Comparison of ENCODE assay signal across 13 cellular contexts in the genomic region with DNA sequence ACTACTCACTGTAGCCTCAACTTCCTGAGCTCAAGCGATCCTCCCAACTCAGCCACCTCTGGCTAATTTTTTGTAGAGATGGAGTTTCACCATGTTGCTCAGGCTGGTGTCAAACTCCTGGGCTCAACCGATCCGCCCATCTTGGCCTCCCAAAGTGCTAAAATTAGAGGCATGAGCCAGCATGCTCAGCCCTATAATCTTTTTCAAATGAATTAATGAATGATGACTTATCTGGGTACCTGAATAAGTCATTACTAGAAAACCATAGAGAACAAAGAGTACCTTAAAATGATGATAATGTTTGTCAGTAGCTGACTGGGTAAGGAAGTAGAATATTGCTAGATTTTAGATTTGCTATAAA. TPM values are rescaled to one million over a fixed set of nuclear protein-coding genes. Genes with fewer than 3 reads are reported as not detected.
A peak's percentile ranks its signal among the peaks of the same experiment; 100 is the strongest.
DNase-seq lines count a peak whose midpoint lies in the region; ATAC-seq and TF ChIP-seq lines count a peak whose summit lies in the region.
"Had no signal": no experiment of that assay in that cellular context is flagged by ENCODE, and none has a peak within 500 bp of the region (broad histone marks: within the 10 kb centered on the region; RNA-seq: fewer than 3 reads in every experiment).

No MANE protein-coding gene starts in this region.

- peaks cover 62% of the 10 kb centered on the region for H3K36me3 Mint-ChIP-seq in activated T-helper 2 cell treated with anti-CD3 and anti-CD28 coated beads, Interferon-gamma antibody, Interleukin-2, Interleukin-4, amounts not matched to agents 10 μg/mL and 5 μg/mL and 100 μg/mL, durations not matched to agents 14 hours and 24 hours and 36 hours (ENCODE audit: low read depth)
- H3K36me3 Mint-ChIP-seq in naive thymus-derived CD4-positive, alpha-beta T cell = peaks cover 4 to 23% (median 14%) of the 10 kb centered on the region in 5 donors
- H3K36me3 Mint-ChIP-seq: neural progenitor cell, type B pancreatic cell had no signal

- no peaks in the 10 kb centered on the region for H3K9me3 ChIP-seq in naive thymus-derived CD4-positive, alpha-beta T cell (ENCODE audit: control insufficient read depth in 2 of 3, low read length in 3 of 3)

- POLR2A ChIA-PET in naive thymus-derived CD4-positive, alpha-beta T cell (lab: Charles Lee) = interaction anchor here (0.5 to 6.8 kb wide), 4 partner anchors 11 to 144 kb away, joined by 3 to 45 read pairs (median 6); partner anchors contain the start of gene FNBP1

- H3K4me1 Mint-ChIP-seq in activated T-helper 2 cell treated with anti-CD3 and anti-CD28 coated beads, Interferon-gamma antibody, Interleukin-2, Interleukin-4, amounts not matched to agents 10 μg/mL and 5 μg/mL and 100 μg/mL, durations not matched to agents 14 hours and 24 hours and 36 hours (ENCODE audit: low read depth) = peaks cover 83% of the 10 kb centered on the region
- peaks cover 62 to 95% (median 88%) of the 10 kb centered on the region in 7 donors for H3K4me1 Mint-ChIP-seq in naive thymus-derived CD4-positive, alpha-beta T cell
- H3K4me1 Mint-ChIP-seq: endodermal cell, neural progenitor cell had no signal

- H3K4me1 ChIP-seq in naive thymus-derived CD4-positive, alpha-beta T cell (ENCODE audit: control insufficient read depth in 2 of 2, insufficient read depth in 2 of 2, low read length in 2 of 2) = peaks cover 67 to 91% of the 10 kb centered on the region in 2 donors
- H3K4me1 ChIP-seq: neural progenitor cell had no signal

- peaks cover 3% of the 10 kb centered on the region; the same call in 1 of the 2 replicates for H3K36me3 ChIP-seq in GM06990 (ENCODE audit: control insufficient read depth, insufficient read depth, low read length)
- peaks cover 0 to 9% (median 0%) of the 10 kb centered on the region in 3 experiments for H3K36me3 ChIP-seq in naive thymus-derived CD4-positive, alpha-beta T cell (ENCODE audit: control insufficient read depth in 2 of 3, insufficient read depth in 3 of 3, low read length in 3 of 3)
- H3K36me3 ChIP-seq: neural progenitor cell had no signal

- ATAC-seq in HG02610 (IDR thresholded peaks at IDR 0.05; ENCODE audit: unreplicated experiment) = peak; percentile 38
- ATAC-seq in naive thymus-derived CD4-positive, alpha-beta T cell = no peak
- ATAC-seq in HG03139 (IDR thresholded peaks at IDR 0.05; ENCODE audit: unreplicated experiment) = no peak

- DNase-seq in GM06990 (ENCODE audit: extremely low read depth, insufficient read length) = peak; percentile 70
- DNase-seq in activated T-helper 2 cell treated with anti-CD3 and anti-CD28 coated beads, Interferon-gamma antibody, Interleukin-2, Interleukin-4, amounts not matched to agents 10 μg/mL and 5 μg/mL and 100 μg/mL, durations not matched to agents 14 hours and 24 hours and 36 hours (ENCODE audit: low spot score) = no peak
- DNase-seq in naive thymus-derived CD4-positive, alpha-beta T cell = no peak
- DNase-seq in NCI-H526 (lab: John Stamatoyannopoulos, UW) = no peak
- no peak for DNase-seq in cerebellar cortex (ENCODE audit: low spot score)
- DNase-seq in SHP77 treated with DMSO at 0.1 percent for 48 hours (lab: John Stamatoyannopoulos, UW) = no peak
- DNase-seq: endodermal cell, H9, NCI-H1105 treated with DMSO at 0.1 percent for 48 hours had no signal

- H3K4me3 Mint-ChIP-seq in activated T-helper 2 cell treated with anti-CD3 and anti-CD28 coated beads, Interferon-gamma antibody, Interleukin-2, Interleukin-4, amounts not matched to agents 10 μg/mL and 5 μg/mL and 100 μg/mL, durations not matched to agents 14 hours and 24 hours and 36 hours (ENCODE audit: low read depth) = peak overlapping the region; percentile 65
- peak overlapping the region; percentile 58 to 89 (median 74) for H3K4me3 Mint-ChIP-seq in naive thymus-derived CD4-positive, alpha-beta T cell
- H3K4me3 Mint-ChIP-seq: endodermal cell, H9, neural progenitor cell, type B pancreatic cell had no signal

- CTCF ChIA-PET in naive thymus-derived CD4-positive, alpha-beta T cell (lab: Charles Lee) = no interaction called here

- intact Hi-C loops in activated T-helper 2 cell treated with anti-CD3 and anti-CD28 coated beads, Interferon-gamma antibody, Interleukin-2, Interleukin-4, amounts not matched to agents 10 μg/mL and 5 μg/mL and 100 μg/mL, durations not matched to agents 14 hours and 24 hours and 36 hours (cut with micrococcal nuclease) = loop anchor here (1.0 to 2.0 kb wide), 2 partner anchors 13 to 38 kb away; no protein-coding TSS in a partner anchor
- intact Hi-C loops in naive thymus-derived CD4-positive, alpha-beta T cell (cut with micrococcal nuclease) = loop anchor here (1.0 to 2.0 kb wide), 4 partner anchors 8 to 38 kb away; partner anchors contain the start of gene FNBP1 (in 1 of the 2)

- H3K9me3 Mint-ChIP-seq in activated T-helper 2 cell treated with anti-CD3 and anti-CD28 coated beads, Interferon-gamma antibody, Interleukin-2, Interleukin-4, amounts not matched to agents 10 μg/mL and 5 μg/mL and 100 μg/mL, durations not matched to agents 14 hours and 24 hours and 36 hours = no peaks in the 10 kb centered on the region
- peaks cover 0 to 7% (median 0%) of the 10 kb centered on the region in 11 donors for H3K9me3 Mint-ChIP-seq in naive thymus-derived CD4-positive, alpha-beta T cell
- H3K9me3 Mint-ChIP-seq: endodermal cell, H9, neural progenitor cell, type B pancreatic cell had no signal

- peak overlapping the region; percentile 47 for H3K4me3 ChIP-seq in GM06990 (replicated peaks; ENCODE audit: low read depth, low read length)
- H3K4me3 ChIP-seq in naive thymus-derived CD4-positive, alpha-beta T cell (ENCODE audit: low read length) = peak overlapping the region; percentile 21
- H3K4me3 ChIP-seq: neural progenitor cell had no signal

- peak overlapping the region; percentile 63 for H3K27ac ChIP-seq in naive thymus-derived CD4-positive, alpha-beta T cell (ENCODE audit: low read depth, low read length)
- H3K27ac ChIP-seq: neural progenitor cell had no signal

- H3K27me3 ChIP-seq in GM06990 (replicated peaks; ENCODE audit: control insufficient read depth, insufficient read depth, low read length) = no peaks in the 10 kb centered on the region
- H3K27me3 ChIP-seq in naive thymus-derived CD4-positive, alpha-beta T cell (ENCODE audit: control insufficient read depth in 2 of 2, insufficient read depth in 2 of 2, low read length in 2 of 2) = no peaks in the 10 kb centered on the region
- H3K27me3 ChIP-seq: neural progenitor cell had no signal

- TF ChIP-seq CTCF in GM06990 (IDR thresholded peaks at IDR 0.05; ENCODE audit: insufficient read depth, low read length, poor library complexity, severe bottlenecking) = no peak

- H3K27ac Mint-ChIP-seq in activated T-helper 2 cell treated with anti-CD3 and anti-CD28 coated beads, Interferon-gamma antibody, Interleukin-2, Interleukin-4, amounts not matched to agents 10 μg/mL and 5 μg/mL and 100 μg/mL, durations not matched to agents 14 hours and 24 hours and 36 hours = peak overlapping the region; percentile 95
- peak overlapping the region; percentile 47 to 98 (median 77) for H3K27ac Mint-ChIP-seq in naive thymus-derived CD4-positive, alpha-beta T cell
- H3K27ac Mint-ChIP-seq: endodermal cell, H9, neural progenitor cell, type B pancreatic cell had no signal

- H3K27me3 Mint-ChIP-seq in activated T-helper 2 cell treated with anti-CD3 and anti-CD28 coated beads, Interferon-gamma antibody, Interleukin-2, Interleukin-4, amounts not matched to agents 10 μg/mL and 5 μg/mL and 100 μg/mL, durations not matched to agents 14 hours and 24 hours and 36 hours (ENCODE audit: low read depth) = no peaks in the 10 kb centered on the region
- H3K27me3 Mint-ChIP-seq in naive thymus-derived CD4-positive, alpha-beta T cell = no peaks in the 10 kb centered on the region
- H3K27me3 Mint-ChIP-seq: type B pancreatic cell had no signal

RNA-seq across cellular contexts. Expression of gene FNBP1, which starts 13.8 kb away (rescaled TPM):
- total RNA-seq in activated T-helper 2 cell treated with anti-CD3 and anti-CD28 coated beads, Interferon-gamma antibody, Interleukin-2, Interleukin-4, amounts not matched to agents 10 μg/mL and 5 μg/mL and 100 μg/mL, durations not matched to agents 14 hours and 24 hours and 36 hours = 358 and 359 TPM in 2 replicates
- total RNA-seq in naive thymus-derived CD4-positive, alpha-beta T cell = 100 to 1,000 TPM; 160 to 207 (median 174) TPM
- 100 to 1,000 TPM; 138 to 160 TPM for polyA plus RNA-seq in naive thymus-derived CD4-positive, alpha-beta T cell

RNA-seq across cellular contexts. Expression of gene GPR107, which starts 24.5 kb away (rescaled TPM):
- 22.3 and 23.7 TPM in 2 replicates for total RNA-seq in activated T-helper 2 cell treated with anti-CD3 and anti-CD28 coated beads, Interferon-gamma antibody, Interleukin-2, Interleukin-4, amounts not matched to agents 10 μg/mL and 5 μg/mL and 100 μg/mL, durations not matched to agents 14 hours and 24 hours and 36 hours
- total RNA-seq in naive thymus-derived CD4-positive, alpha-beta T cell = 10 to 100 TPM; 21.6 to 24.0 (median 22.8) TPM
- 1 to 10 TPM; 2.8 to 3.0 TPM for polyA plus RNA-seq in naive thymus-derived CD4-positive, alpha-beta T cell
